In genomic region chr11:8227156-8228152, GRCh38 we compare ENCODE assay signal across 1 cellular context.
TF ChIP-seq lines count a peak whose summit lies in the region.

No MANE protein-coding gene starts in this region.

TF ChIP-seq in HEK293, 187 proteins besides CTCF, POLR2A, EP300 and RAD21 (continued from another document):
- TF ChIP-seq ZSCAN4 (tag by site-specific recombination; IDR thresholded peaks at IDR 0.05) (no peak), ZNF704 (tag by site-specific recombination; IDR thresholded peaks at IDR 0.05) (no peak), ZNF266 (tag by site-specific recombination; IDR thresholded peaks at IDR 0.05; ENCODE audit: low read depth) (no peak), SP7 (tag by site-specific recombination; IDR thresholded peaks at IDR 0.05) (0 out of 2 replicates have a peak, but pooled peaks have one; percentile 50), HOXC10 (CRISPR knock-in tag; IDR thresholded peaks at IDR 0.05) (no peak), KLF7 (tag by site-specific recombination; IDR thresholded peaks at IDR 0.05; ENCODE audit: borderline replicate concordance) (no peak), ZNF776 (tag by site-specific recombination; IDR thresholded peaks at IDR 0.05; ENCODE audit: borderline replicate concordance) (no peak), HOXA7 (CRISPR knock-in tag; IDR thresholded peaks at IDR 0.05; ENCODE audit: borderline replicate concordance) (no peak), KLF16 (tag by site-specific recombination; IDR thresholded peaks at IDR 0.05) (no peak), ZNF292 (tag by site-specific recombination; IDR thresholded peaks at IDR 0.05; ENCODE audit: borderline replicate concordance, low read depth) (no peak), ZNF398 (tag by site-specific recombination; IDR thresholded peaks at IDR 0.05) (no peak), ZNF837 (tag by site-specific recombination; IDR thresholded peaks at IDR 0.05) (no peak), ZNF2 (tag by site-specific recombination; IDR thresholded peaks at IDR 0.05) (no peak), ZBTB6 (tag by site-specific recombination; IDR thresholded peaks at IDR 0.05) (no peak), ATF2 (tag by site-specific recombination; IDR thresholded peaks at IDR 0.05; ENCODE audit: low read depth) (no peak), ZNF335 (tag by site-specific recombination; conservative IDR thresholded peaks at IDR 0.05) (peak; percentile 55), ZNF530 (tag by site-specific recombination; IDR thresholded peaks at IDR 0.05; ENCODE audit: low read depth) (no peak), ZNF37A (tag by site-specific recombination; IDR thresholded peaks at IDR 0.05) (no peak), GLIS1 (tag by site-specific recombination; IDR thresholded peaks at IDR 0.05) (peak; percentile 14; the same call in 1 of the 2 replicates), FEZF1 (tag by site-specific recombination; IDR thresholded peaks at IDR 0.05) (no peak), ZXDB (tag by site-specific recombination; IDR thresholded peaks at IDR 0.05) (no peak), ZBTB8A (tag by site-specific recombination; IDR thresholded peaks at IDR 0.05) (peak; percentile 32; the same call in 1 of the 2 replicates), ZNF138 (tag by site-specific recombination; IDR thresholded peaks at IDR 0.05; ENCODE audit: borderline replicate concordance) (no peak), KLF9 (tag by site-specific recombination; IDR thresholded peaks at IDR 0.05; ENCODE audit: low read depth) (no peak), GLI2 (tag by site-specific recombination; IDR thresholded peaks at IDR 0.05; ENCODE audit: borderline replicate concordance, low read depth) (no peak), ZNF354C (tag by site-specific recombination; IDR thresholded peaks at IDR 0.05; ENCODE audit: borderline replicate concordance, low read depth) (no peak), ZNF24 (tag by site-specific recombination; IDR thresholded peaks at IDR 0.05) (no peak), ZNF239 (tag by site-specific recombination; IDR thresholded peaks at IDR 0.05) (no peak), ZNF707 (tag by site-specific recombination; IDR thresholded peaks at IDR 0.05) (no peak), ZBTB21 (tag by site-specific recombination; IDR thresholded peaks at IDR 0.05) (no peak)
